In the genomic region with DNA sequence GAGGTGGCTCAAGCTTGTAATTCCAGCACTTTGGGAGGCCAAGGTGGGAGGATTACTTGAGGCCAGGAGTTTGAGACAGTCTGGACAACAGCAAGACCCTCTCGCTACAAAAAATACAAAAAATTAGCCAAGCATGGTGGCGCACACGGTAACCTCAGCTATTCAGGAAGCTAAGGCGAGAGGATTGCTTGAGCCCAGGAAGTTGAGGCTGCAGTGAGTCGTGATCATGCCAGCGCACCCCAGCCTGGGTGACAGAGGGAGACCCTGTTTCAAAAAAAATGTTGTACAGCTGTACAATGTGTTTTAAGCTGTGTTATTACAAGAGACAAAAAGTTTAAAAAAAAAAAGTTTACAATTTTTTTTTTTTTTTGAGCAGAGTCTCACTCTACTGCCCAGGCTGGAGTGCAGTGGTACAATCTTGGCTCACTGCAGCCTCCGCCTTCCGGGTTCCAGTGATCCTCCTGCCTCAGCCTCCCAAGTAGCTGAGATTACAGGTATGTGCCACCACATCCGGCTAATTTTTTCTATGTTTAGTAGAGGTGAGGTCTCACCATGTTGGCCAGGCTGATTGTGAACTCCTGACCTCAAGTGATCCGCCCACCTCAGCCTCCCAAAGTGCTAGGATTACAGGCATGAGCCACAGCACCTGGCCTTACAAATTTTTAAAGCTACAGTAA, we compare ENCODE assay signal across 2 cellular contexts.
TF ChIP-seq lines count a peak whose summit lies in the region.

No MANE protein-coding gene starts in this region.

TF ChIP-seq in HEK293, 187 proteins besides CTCF, POLR2A, EP300 and RAD21:
- 0 out of 2 replicates have a peak, but pooled peaks have one; percentile 22 for TF ChIP-seq ZNF121 (tag by site-specific recombination; IDR thresholded peaks at IDR 0.05)

TF ChIP-seq in K562, 482 proteins besides CTCF, POLR2A, EP300 and RAD21:
- peak; percentile 86 for TF ChIP-seq NFATC3 (IDR thresholded peaks at IDR 0.05)
- TF ChIP-seq KDM1A (IDR thresholded peaks at IDR 0.05): peak; percentile 17 to 47; a peak in 1 of 4 replicates
- TF ChIP-seq ZNF121 (CRISPR knock-in tag; conservative IDR thresholded peaks at IDR 0.05): peak; percentile 96
